9 cellular contexts compared by ENCODE assay signal in genomic region chr13:85313761-85314503, GRCh38.
DNase-seq lines count a peak whose midpoint lies in the region; ATAC-seq and TF ChIP-seq lines count a peak whose summit lies in the region.
"Had no signal": no experiment of that assay in that cellular context is flagged by ENCODE, and none has a peak within 500 bp of the region (broad histone marks: within the 10 kb centered on the region; RNA-seq: fewer than 3 reads in every experiment).

No MANE protein-coding gene starts in this region.

- peaks cover 30% of the 10 kb centered on the region for H3K4me1 Mint-ChIP-seq in osteocyte (ENCODE audit: unreplicated experiment)

- peak overlapping the region; percentile 75 for H3K27ac Mint-ChIP-seq in osteocyte (ENCODE audit: unreplicated experiment)

- H2BK120ac ChIP-seq in neuronal stem cell (ENCODE audit: low read depth, low read length), result no peak overlapping the region

- no peak overlapping the region for H2BK15ac ChIP-seq in neuronal stem cell (ENCODE audit: low read length)

- H3K4me1 ChIP-seq in neuronal stem cell (ENCODE audit: control insufficient read depth in 2 of 2, insufficient read depth in 1 of 2, low read depth in 1 of 2, low read length in 2 of 2), result peaks cover 0 to 4% of the 10 kb centered on the region in 2 donors

- no peak overlapping the region for H4K91ac ChIP-seq in neuronal stem cell (ENCODE audit: low read depth, low read length, poor library complexity)

- no peaks in the 10 kb centered on the region for H3K36me3 Mint-ChIP-seq in osteocyte (ENCODE audit: unreplicated experiment)

- H3K36me3 ChIP-seq in neuronal stem cell (replicated peaks in 1 of 2; ENCODE audit: control insufficient read depth in 2 of 2, insufficient read depth in 2 of 2, low read length in 2 of 2), result no peaks in the 10 kb centered on the region

- no peaks in the 10 kb centered on the region for H3K79me1 ChIP-seq in neuronal stem cell (ENCODE audit: low read depth, low read length)

- TF ChIP-seq CTCF in choroid plexus epithelial cell (conservative IDR thresholded peaks at IDR 0.05; ENCODE audit: low read depth, low read length) (no peak), osteocyte (IDR thresholded peaks at IDR 0.05) (no peak)

- no peak overlapping the region for H2BK12ac ChIP-seq in neuronal stem cell (ENCODE audit: low read length)

- no peak overlapping the region for H2AK5ac ChIP-seq in neuronal stem cell (ENCODE audit: low read depth, low read length)

- no peak overlapping the region for H3K18ac ChIP-seq in neuronal stem cell (ENCODE audit: low read length)

- H3K23ac ChIP-seq in neuronal stem cell (ENCODE audit: low read depth, low read length, poor library complexity), result no peak overlapping the region

- WGBS in neuronal stem cell (ENCODE audit: extremely low coverage in 2 of 2, insufficient read length in 2 of 2, insufficient replicate concordance in 1 of 2), 2 donors, result no CpG with 5 or more reads among the region's 6 CpGs

- no peaks in the 10 kb centered on the region for H3K27me3 ChIP-seq in neuronal stem cell (ENCODE audit: control insufficient read depth in 3 of 3, insufficient read depth in 3 of 3, low read depth in 1 of 3, low read length in 3 of 3)

- no peak overlapping the region for H3K9ac ChIP-seq in neuronal stem cell (ENCODE audit: low read depth, low read length, poor library complexity)

- H3K9me3 Mint-ChIP-seq in osteocyte (ENCODE audit: unreplicated experiment), result no peaks in the 10 kb centered on the region

- no peak overlapping the region for H3K14ac ChIP-seq in neuronal stem cell (ENCODE audit: low read length)

- H3K9me3 ChIP-seq in neuronal stem cell (replicated peaks in 1 of 2; ENCODE audit: control insufficient read depth in 2 of 2, insufficient read depth in 1 of 2, low read depth in 1 of 2, low read length in 2 of 2), result no peaks in the 10 kb centered on the region

- ATAC-seq in HG03378 (IDR thresholded peaks at IDR 0.05; ENCODE audit: unreplicated experiment), result no peak

- no peak overlapping the region for H2AFZ ChIP-seq in neuronal stem cell (ENCODE audit: low read length)

- no peak overlapping the region for H3K4me3 Mint-ChIP-seq in osteocyte (ENCODE audit: unreplicated experiment)

- no peak overlapping the region for H2BK5ac ChIP-seq in neuronal stem cell (ENCODE audit: low read length)

- no peak overlapping the region for H3K4me3 ChIP-seq in choroid plexus epithelial cell (ENCODE audit: low read depth, low read length)
- no peak overlapping the region for H3K4me3 ChIP-seq in neuronal stem cell (ENCODE audit: low read length in 2 of 2)

- no peak overlapping the region for H4K8ac ChIP-seq in neuronal stem cell (ENCODE audit: low read depth, low read length)

- H3K27me3 Mint-ChIP-seq in osteocyte (ENCODE audit: unreplicated experiment), result no peaks in the 10 kb centered on the region

- no peak overlapping the region for H3K4ac ChIP-seq in neuronal stem cell (ENCODE audit: low read length)

- peak; percentile 27 for DNase-seq in GM04504 (ENCODE audit: low read depth)
- DNase-seq in NCI-H460 (ENCODE audit: extremely low read depth, low read depth), result peak; percentile 6
- DNase-seq in choroid plexus epithelial cell (ENCODE audit: low read depth), result peak; percentile 18
- no peak for DNase-seq in osteocyte (ENCODE audit: extremely low spot score, unreplicated experiment)
- DNase-seq in neuronal stem cell (ENCODE audit: low spot score), result no peak
- DNase-seq in germinal center (ENCODE audit: low spot score), result no peak
- DNase-seq: aorta, SIG-M5 had no signal

- H3K4me2 ChIP-seq in neuronal stem cell (ENCODE audit: insufficient read depth, low read length, poor library complexity, severe bottlenecking), result no peak overlapping the region

- no peak overlapping the region for H3K27ac ChIP-seq in neuronal stem cell (replicated peaks; ENCODE audit: low read length)

Comparison
In these comparisons a context has a peak if more than half of its experiments do, and no peak if none do; other contexts are left out.
1. DNase-seq: peak in GM04504 (single experiment), NCI-H460 (single experiment) and choroid plexus epithelial cell (single experiment); none in osteocyte (single experiment), neuronal stem cell (single experiment) and germinal center (single experiment).